ENCODE assay signal across 20 cellular contexts in the genomic region with DNA sequence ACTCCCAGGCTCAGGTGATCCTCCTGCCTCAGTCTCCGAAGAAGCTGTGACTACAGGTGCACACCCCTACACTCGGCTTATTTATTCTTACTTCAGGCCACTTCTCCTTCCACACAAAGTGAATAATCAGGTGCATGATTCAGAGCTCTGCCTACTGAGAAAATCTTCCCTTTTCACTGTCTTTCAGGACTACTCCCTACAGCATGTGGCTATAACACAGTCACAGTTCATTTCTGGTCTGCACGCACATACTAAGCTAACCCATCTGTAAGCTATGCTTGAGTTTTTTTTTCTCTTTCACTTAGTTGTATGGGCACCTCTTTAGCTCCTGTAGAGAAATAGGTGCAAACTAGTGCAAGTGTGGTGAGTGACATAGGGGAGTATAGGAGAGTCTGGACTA. TPM values are rescaled to one million over a fixed set of nuclear protein-coding genes. Genes with fewer than 3 reads are reported as not detected.
"Had no signal": no experiment of that assay in that cellular context is flagged by ENCODE, and none has a peak within 500 bp of the region (broad histone marks: within the 10 kb centered on the region; RNA-seq: fewer than 3 reads in every experiment).

No MANE protein-coding gene starts in this region.

- ATAC-seq: lower lobe of right lung, sciatic nerve, upper lobe of right lung had no signal

- H3K4me1 ChIP-seq: adrenal gland, breast epithelium, lower lobe of right lung, upper lobe of right lung had no signal

- H3K27ac Mint-ChIP-seq: nephron had no signal

- H3K4me3 ChIP-seq: adrenal gland, breast epithelium, coronary artery, lower lobe of right lung, smooth muscle cell, upper lobe of right lung had no signal

- H3K4me3 Mint-ChIP-seq: nephron had no signal

- H3K9me3 Mint-ChIP-seq: nephron had no signal

- H3K36me3 ChIP-seq: adrenal gland, breast epithelium, lower lobe of right lung, upper lobe of right lung, WERI-Rb-1 had no signal

- H3K9me3 ChIP-seq: adrenal gland, breast epithelium, lower lobe of right lung, upper lobe of right lung had no signal

- DNase-seq: activated CD4-positive, alpha-beta T cell treated with anti-CD3 and anti-CD28 coated beads for 48 hours; activated effector memory CD4-positive, alpha-beta T cell treated with Interleukin-2 at 50 U/mL for 16 hours; adrenal gland; foreskin melanocyte; hypothalamus; islet precursor cell; lower lobe of right lung; stimulated activated CD4-positive, alpha-beta T cell treated with anti-CD3 and anti-CD28 coated beads, Interleukin-4, amount 100 ng/mL, for 1 hour; upper lobe of right lung; WERI-Rb-1 had no signal

- H3K27me3 ChIP-seq: adrenal gland, breast epithelium, upper lobe of right lung had no signal

- H3K27ac ChIP-seq: adrenal gland, breast epithelium, coronary artery, lower lobe of right lung, upper lobe of right lung, WERI-Rb-1 had no signal

RNA-seq across cellular contexts. Expression of a gene that starts 41.1 kb away (rescaled TPM):
- total RNA-seq: activated CD8-positive, alpha-beta memory T cell treated with anti-CD3 and anti-CD28 coated beads for 36 hours; adrenal gland; astrocyte; breast epithelium; epithelial cell of proximal tubule; lower lobe of right lung; mesenteric fat pad; sciatic nerve; SK-MEL-5; smooth muscle cell; upper lobe of right lung had no signal
- polyA plus RNA-seq: adrenal gland, smooth muscle cell had no signal
